Comparison of ENCODE assay signal across 23 cellular contexts in genomic region chr1:60831780-60832179, GRCh38.
DNase-seq lines count a peak whose midpoint lies in the region; ATAC-seq, FAIRE-seq and TF ChIP-seq lines count a peak whose summit lies in the region.
"Had no signal": no experiment of that assay in that cellular context is flagged by ENCODE, and none has a peak within 500 bp of the region (broad histone marks: within the 10 kb centered on the region; RNA-seq: fewer than 3 reads in every experiment).

No MANE protein-coding gene starts in this region.

- ATAC-seq in GM23338 (no peak), right lobe of liver (peak; percentile 53 to 72 (median 56))

- H3K9me3 ChIP-seq in right lobe of liver, result no peaks in the 10 kb centered on the region
- no peaks in the 10 kb centered on the region for H3K9me3 ChIP-seq in ovary

- H3K27ac Mint-ChIP-seq in GM23338, result no peak overlapping the region
- no peak overlapping the region for H3K27ac Mint-ChIP-seq in glutamatergic neuron (ENCODE audit: unreplicated experiment)
- H3K27ac Mint-ChIP-seq: CD4-positive, CD25-positive, alpha-beta regulatory T cell had no signal

- DNase-seq in GM23338 (ENCODE audit: low spot score), result no peak
- DNase-seq in kidney tubule cell (ENCODE audit: low spot score), result peak; percentile 30
- DNase-seq in right lobe of liver, result no peak
- DNase-seq in renal cortical epithelial cell (ENCODE audit: low read depth), result peak; percentile 79
- no peak for DNase-seq in glutamatergic neuron
- DNase-seq in GM12892 (ENCODE audit: insufficient read length), result no peak
- DNase-seq in ovary, result no peak
- DNase-seq in activated CD4-positive, alpha-beta T cell treated with anti-CD3 and anti-CD28 coated beads for 4 hours, result no peak
- DNase-seq: 8988T; ACHN; CD4-positive, CD25-positive, alpha-beta regulatory T cell; NCI-H1092; NCI-H1417 treated with DMSO at 0.1 percent for 48 hours; NCI-H1694 treated with DMSO at 0.1 percent for 48 hours; NCI-H2081; NCI-H226; NCI-H510A; NCI-H69; Right ventricle myocardium superior; RPMI8226 had no signal

- no peak overlapping the region for H3K4me2 ChIP-seq in GM23338

- H3K4me1 Mint-ChIP-seq in GM23338 (peaks cover 8% of the 10 kb centered on the region; the same call in 2 of the 3 replicates), glutamatergic neuron (ENCODE audit: low read depth, unreplicated experiment) (no peaks in the 10 kb centered on the region)
- H3K4me1 Mint-ChIP-seq: CD4-positive, CD25-positive, alpha-beta regulatory T cell had no signal

- H3K27ac ChIP-seq in GM23338 (ENCODE audit: low read depth) (no peak overlapping the region), right lobe of liver (peak overlapping the region in 1 of 3 donors; percentile 19), ovary (no peak overlapping the region)
- H3K27ac ChIP-seq: SJSA1 had no signal

- H3K4me3 Mint-ChIP-seq in GM23338 (no peak overlapping the region), glutamatergic neuron (ENCODE audit: unreplicated experiment) (no peak overlapping the region)
- H3K4me3 Mint-ChIP-seq: CD4-positive, CD25-positive, alpha-beta regulatory T cell had no signal

- H3K79me2 ChIP-seq in GM23338 (replicated peaks; ENCODE audit: insufficient read depth), result no peaks in the 10 kb centered on the region

- H3K9me2 ChIP-seq in GM23338 (ENCODE audit: insufficient read depth), result no peaks in the 10 kb centered on the region

- H3K36me3 ChIP-seq in GM23338 (ENCODE audit: insufficient read depth) (no peaks in the 10 kb centered on the region), right lobe of liver (no peaks in the 10 kb centered on the region), ovary (no peaks in the 10 kb centered on the region)
- H3K36me3 ChIP-seq: SJSA1 had no signal

- H3K4me1 ChIP-seq in GM23338 (ENCODE audit: insufficient read depth), result peaks cover 15% of the 10 kb centered on the region
- H3K4me1 ChIP-seq in right lobe of liver, result peaks cover 0 to 32% (median 6%) of the 10 kb centered on the region in 4 donors
- H3K4me1 ChIP-seq in ovary (ENCODE audit: insufficient read depth), result no peaks in the 10 kb centered on the region
- H3K4me1 ChIP-seq: SJSA1 had no signal

- H3K27me3 Mint-ChIP-seq in GM23338 (ENCODE audit: insufficient read depth, low read depth, poor library complexity) (no peaks in the 10 kb centered on the region), glutamatergic neuron (ENCODE audit: unreplicated experiment) (no peaks in the 10 kb centered on the region)

- 65% methylated on average over 3 of the region's 3 CpGs for WGBS in right lobe of liver (ENCODE audit: insufficient coverage, low coverage, low lambda C conversion rate, missing lambda C conversion rate)
- WGBS in ovary, 3 donors, result 94 to 96% (median 95%) methylated on average over 3 of the region's 3 CpGs

- H3K9me3 Mint-ChIP-seq in GM23338 (peaks cover 1% of the 10 kb centered on the region; the same call in 2 of the 3 replicates), glutamatergic neuron (ENCODE audit: unreplicated experiment) (no peaks in the 10 kb centered on the region)

- H3K27me3 ChIP-seq in GM23338 (ENCODE audit: insufficient read depth) (no peaks in the 10 kb centered on the region), right lobe of liver (no peaks in the 10 kb centered on the region), ovary (no peaks in the 10 kb centered on the region)
- H3K27me3 ChIP-seq: SJSA1 had no signal

- H3F3A ChIP-seq in GM23338 (replicated peaks; ENCODE audit: low read depth), result no peaks in the 10 kb centered on the region

- H2AFZ ChIP-seq in GM23338, result peak overlapping the region; percentile 57

- FAIRE-seq in GM12892 (lab: Jason Lieb, UNC), result no peak
- FAIRE-seq: D721Med, H54 had no signal

- TF ChIP-seq POLR2A in right lobe of liver (IDR thresholded peaks at IDR 0.05) (no peak), GM12892 (IDR thresholded peaks at IDR 0.05; ENCODE audit: low read depth, low read length) (no peak), ovary (IDR thresholded peaks at IDR 0.05) (no peak)

- no peak for TF ChIP-seq EP300 in ovary (IDR thresholded peaks at IDR 0.05)

- no peaks in the 10 kb centered on the region for H4K20me1 ChIP-seq in GM23338 (replicated peaks; ENCODE audit: insufficient read depth)

- TF ChIP-seq CTCF in GM23338 (conservative IDR thresholded peaks at IDR 0.05; ENCODE audit: low read depth in 2 of 2) (no peak), right lobe of liver (IDR thresholded peaks at IDR 0.05) (no peak), glutamatergic neuron (IDR thresholded peaks at IDR 0.05; ENCODE audit: partially characterized antibody, unreplicated experiment) (no peak), ovary (IDR thresholded peaks at IDR 0.05) (no peak)

- intact Hi-C loops in right lobe of liver (cut with DNase I) (no loop called here), ovary (cut with DNase I) (no loop called here)

- H3K4me3 ChIP-seq in GM23338 (no peak overlapping the region), right lobe of liver (no peak overlapping the region), ovary (no peak overlapping the region)
- H3K4me3 ChIP-seq: SJSA1 had no signal

- H3K36me3 Mint-ChIP-seq in GM23338 (ENCODE audit: low read depth) (no peaks in the 10 kb centered on the region), glutamatergic neuron (ENCODE audit: unreplicated experiment) (no peaks in the 10 kb centered on the region)
- H3K36me3 Mint-ChIP-seq: CD4-positive, CD25-positive, alpha-beta regulatory T cell had no signal

TF ChIP-seq in GM23338, 12 proteins besides CTCF, POLR2A, EP300 and RAD21 (continues in another document):
- TF ChIP-seq ETS1 (IDR thresholded peaks at IDR 0.05) (no peak), ZNF114 (CRISPR knock-in tag; IDR thresholded peaks at IDR 0.05) (no peak), CREB1 (CRISPR knock-in tag; IDR thresholded peaks at IDR 0.05; ENCODE audit: low read depth) (no peak), REST (IDR thresholded peaks at IDR 0.05; ENCODE audit: unreplicated experiment) (no peak), POLR2AphosphoS5 (IDR thresholded peaks at IDR 0.05; ENCODE audit: low read depth) (no peak), EZH2 (IDR thresholded peaks at IDR 0.05; ENCODE audit: low read depth, unreplicated experiment) (no peak), STAT1 (IDR thresholded peaks at IDR 0.05; ENCODE audit: unreplicated experiment) (no peak), JUNB (IDR thresholded peaks at IDR 0.05; ENCODE audit: unreplicated experiment) (no peak)

Comparison
In these comparisons a context has a peak if more than half of its experiments do, and no peak if none do; other contexts are left out.
1. DNase-seq: peak in kidney tubule cell (single experiment) and renal cortical epithelial cell (single experiment); none in GM23338 (single experiment), right lobe of liver (0 of 3), glutamatergic neuron (single experiment), GM12892 (single experiment), ovary (0 of 5) and activated CD4-positive, alpha-beta T cell treated with anti-CD3 and anti-CD28 coated beads for 4 hours (0 of 2).